In genomic region chr6:155488197-155488596, GRCh38 we compare ENCODE assay signal across 1 cellular context. TPM values are rescaled to one million over a fixed set of nuclear protein-coding genes. Genes with fewer than 3 reads are reported as not detected.
"Had no signal": no experiment of that assay in that cellular context is flagged by ENCODE, and none has a peak within 500 bp of the region (broad histone marks: within the 10 kb centered on the region; RNA-seq: fewer than 3 reads in every experiment).

No MANE protein-coding gene starts in this region.

RNA-seq across cellular contexts. Expression of gene NOX3, which starts 32.6 kb away (rescaled TPM):
- total RNA-seq: GM12878 had no signal
- polyA plus RNA-seq: GM12878 had no signal
